ENCODE assay signal across 24 cellular contexts in genomic region chr1:111818081-111818480, GRCh38.
"Had no signal": no experiment of that assay in that cellular context is flagged by ENCODE, and none has a peak within 500 bp of the region (broad histone marks: within the 10 kb centered on the region; RNA-seq: fewer than 3 reads in every experiment).

No MANE protein-coding gene starts in this region.

- H2AFZ ChIP-seq: parathyroid adenoma had no signal

- H3K36me3 ChIP-seq: esophagus squamous epithelium, right lobe of liver, thoracic aorta, tibial nerve, upper lobe of right lung, uterus had no signal

- DNase-seq: dermis blood vessel endothelial cell; effector memory CD4-positive, alpha-beta T cell; esophagus squamous epithelium; foreskin fibroblast; hypothalamus; immature natural killer cell; islet precursor cell; kidney glomerular epithelial cell; mucosa of descending colon; naive B cell; right lobe of liver; small intestine; stimulated activated CD4-positive, alpha-beta T cell treated with anti-CD3 and anti-CD28 coated beads, Interleukin-15, amount 100 ng/mL, for 24 hours; stimulated activated CD4-positive, alpha-beta T cell treated with anti-CD3 and anti-CD28 coated beads, Interleukin-2, amount 100 ng/mL, for 48 hours; stimulated activated naive B cell treated with anti-CD40 and anti-IgM and Interleukin-4, amounts not matched to agents 10 μg/mL and 1 μg/mL and 100 μg/mL, for 72 hours; upper lobe of right lung; uterus had no signal

- H3K27me3 ChIP-seq: esophagus squamous epithelium, gastroesophageal sphincter, right lobe of liver, tibial nerve, upper lobe of right lung, uterus had no signal

- H3K9ac ChIP-seq: parathyroid adenoma had no signal

- H3K4me1 ChIP-seq: esophagus squamous epithelium, gastroesophageal sphincter, parathyroid adenoma, right lobe of liver, tibial nerve, upper lobe of right lung, uterus had no signal

- H3K79me2 ChIP-seq: parathyroid adenoma had no signal

- H3K27ac ChIP-seq: coronary artery, esophagus squamous epithelium, gastroesophageal sphincter, parathyroid adenoma, right lobe of liver, thoracic aorta, tibial nerve, upper lobe of right lung, uterus had no signal

- H3K9me3 ChIP-seq: esophagus squamous epithelium, gastroesophageal sphincter, mucosa of descending colon, right lobe of liver, thoracic aorta, upper lobe of right lung, uterus had no signal

- H3K4me3 ChIP-seq: coronary artery, esophagus squamous epithelium, gastroesophageal sphincter, lung, mucosa of descending colon, right lobe of liver, thoracic aorta, tibial nerve, upper lobe of right lung, uterus had no signal

- ATAC-seq: gastroesophageal sphincter; mucosa of descending colon; natural killer cell treated with Interleukin-12 subunit alpha and Interleukin-12 subunit beta and Interleukin-15 and Interleukin-18, amount 100 ng/mL, for 72 hours; right lobe of liver; stimulated activated naive B cell treated with anti-CD40 and anti-IgM and Interleukin-4, amounts not matched to agents 10 μg/mL and 1 μg/mL and 100 μg/mL, for 72 hours; upper lobe of right lung had no signal
